In the genomic region with DNA sequence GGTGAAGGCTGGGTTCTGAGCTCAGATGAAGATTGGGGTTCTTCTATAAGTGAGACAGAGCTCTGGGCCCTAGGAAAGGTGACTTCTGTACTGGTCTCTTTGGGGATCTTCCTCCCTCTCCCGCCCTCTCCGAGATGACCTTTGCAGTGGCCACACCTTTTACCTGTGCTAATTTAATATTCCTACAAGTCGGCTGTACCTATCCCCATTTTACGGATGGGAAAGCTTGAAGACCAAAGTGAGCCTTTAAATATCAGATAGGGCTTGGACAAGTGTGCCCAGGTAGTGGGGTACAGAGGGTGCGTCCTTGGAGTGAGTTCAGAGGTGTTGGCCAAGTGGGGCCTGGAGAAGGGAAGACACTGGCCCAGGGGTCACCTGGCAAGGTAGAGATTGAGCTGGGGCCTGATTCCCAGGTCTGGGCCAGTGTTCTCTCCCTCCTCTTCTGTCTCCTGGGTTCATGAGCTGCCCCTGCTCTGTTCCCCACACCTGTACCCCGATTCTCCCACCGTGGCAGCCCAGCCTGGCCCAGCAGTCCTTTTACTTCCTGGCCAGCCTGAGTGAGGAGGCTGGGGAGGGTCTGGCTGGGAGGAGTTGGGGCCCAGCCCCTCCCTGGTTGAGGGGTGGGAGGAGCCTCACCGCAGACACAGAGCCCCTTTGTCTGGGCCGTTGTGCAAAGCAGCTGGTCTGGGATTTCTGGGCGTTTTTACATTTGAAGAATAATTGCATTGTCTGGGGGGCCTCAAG, we compare ENCODE assay signal across 14 cellular contexts. TPM values are rescaled to one million over a fixed set of nuclear protein-coding genes. Genes with fewer than 3 reads are reported as not detected.
DNase-seq lines count a peak whose midpoint lies in the region; ATAC-seq, FAIRE-seq and TF ChIP-seq lines count a peak whose summit lies in the region.
"Had no signal": no experiment of that assay in that cellular context is flagged by ENCODE, and none has a peak within 500 bp of the region (broad histone marks: within the 10 kb centered on the region; RNA-seq: fewer than 3 reads in every experiment).

No MANE protein-coding gene starts in this region.

- H4K91ac ChIP-seq in mesenchymal stem cell (ENCODE audit: low read length) = peak overlapping the region; percentile 9

- peaks cover 31% of the 10 kb centered on the region for H3K4me1 ChIP-seq in mammary epithelial cell (ENCODE audit: insufficient read depth, low read length)
- peaks cover 22% of the 10 kb centered on the region for H3K4me1 ChIP-seq in astrocyte (ENCODE audit: insufficient read depth, low read length)
- H3K4me1 ChIP-seq in mesenchymal stem cell (ENCODE audit: control insufficient read depth, insufficient read depth, low read depth, low read length) = peaks cover 76% of the 10 kb centered on the region
- peaks cover 0 to 82% (median 29%) of the 10 kb centered on the region in 4 donors for H3K4me1 ChIP-seq in tibial nerve
- H3K4me1 ChIP-seq in ovary (ENCODE audit: insufficient read depth) = peaks cover 16% of the 10 kb centered on the region

- H3K9me3 ChIP-seq in mammary epithelial cell (replicated peaks; ENCODE audit: insufficient read depth, low read length) = no peaks in the 10 kb centered on the region
- H3K9me3 ChIP-seq in astrocyte (ENCODE audit: insufficient read depth, low read depth, low read length) = no peaks in the 10 kb centered on the region
- H3K9me3 ChIP-seq in mesenchymal stem cell (ENCODE audit: control insufficient read depth, low read length) = no peaks in the 10 kb centered on the region
- no peaks in the 10 kb centered on the region for H3K9me3 ChIP-seq in tibial nerve
- no peaks in the 10 kb centered on the region for H3K9me3 ChIP-seq in ovary
- H3K9me3 ChIP-seq: neutrophil had no signal

- no peak overlapping the region for H2BK5ac ChIP-seq in mesenchymal stem cell (ENCODE audit: low read depth, low read length, poor library complexity, severe bottlenecking)

- H3K9ac ChIP-seq in mammary epithelial cell (ENCODE audit: insufficient read depth, low read length) (no peak overlapping the region), astrocyte (ENCODE audit: low read length) (no peak overlapping the region), mesenchymal stem cell (ENCODE audit: low read length) (no peak overlapping the region)

- no peak overlapping the region for H2BK12ac ChIP-seq in mesenchymal stem cell (ENCODE audit: low read length in 2 of 2)

- H2AFZ ChIP-seq in mammary epithelial cell (ENCODE audit: low read depth, low read length) (no peak overlapping the region), astrocyte (ENCODE audit: low read depth, low read length) (no peak overlapping the region), mesenchymal stem cell (ENCODE audit: low read depth, low read length) (no peak overlapping the region)

- no peak for FAIRE-seq in astrocyte (lab: Jason Lieb, UNC)

- H3K14ac ChIP-seq in mesenchymal stem cell (ENCODE audit: low read length in 2 of 2) = peak overlapping the region in 1 of 2 experiments; percentile 68

- H3K79me1 ChIP-seq in mesenchymal stem cell (replicated peaks; ENCODE audit: low read length, poor library complexity, severe bottlenecking) = no peaks in the 10 kb centered on the region

- POLR2A ChIA-PET in MCF 10A (lab: Yijun Ruan, JAX) = interaction anchor here (1.3 kb wide), 1 partner anchor 55 kb away, joined by 4 read pairs; no protein-coding TSS in a partner anchor

- H3K18ac ChIP-seq in mesenchymal stem cell (ENCODE audit: low read depth in 1 of 2, low read length in 2 of 2) = peak overlapping the region in 1 of 2 experiments; percentile 58

- no peak overlapping the region for H2BK120ac ChIP-seq in mesenchymal stem cell (ENCODE audit: low read depth, low read length)

- CTCF ChIA-PET in MCF 10A (lab: Yijun Ruan, JAX) (interaction anchor here (0.6 to 5.4 kb wide), 4 partner anchors 10 to 59 kb away, joined by 4 to 35 read pairs (median 6); no protein-coding TSS in a partner anchor), mammary epithelial cell (lab: Charles Lee; ENCODE audit: low non-redundant PET) (no interaction called here)

- DNase-seq in MCF 10A (ENCODE audit: unreplicated experiment) (no peak), mammary epithelial cell (no peak), astrocyte (ENCODE audit: low read depth) (no peak), mesenchymal stem cell (no peak), tibial nerve (ENCODE audit: low spot score in 2 of 2) (peak in 1 of 2 donors; percentile 43), ovary (no peak)
- DNase-seq: activated CD8-positive, alpha-beta T cell treated with anti-CD3 and anti-CD28 coated beads for 36 hours; activated naive CD4-positive, alpha-beta T cell treated with anti-CD3 and anti-CD28 coated beads, Interleukin-2, amount 50 U/mL, for 16 hours; NCI-H187 treated with DMSO at 0.1 percent for 48 hours had no signal

- in situ Hi-C loops in mammary epithelial cell (cut with MboI; ENCODE audit: low sequenced_read_pairs in 2 of 2) = no loop called here

- peak overlapping the region; percentile 10 for H3K27ac Mint-ChIP-seq in MCF 10A (ENCODE audit: low read depth, unreplicated experiment)
- H3K27ac Mint-ChIP-seq in astrocyte (ENCODE audit: unreplicated experiment) = peak overlapping the region; percentile 75
- H3K27ac Mint-ChIP-seq: activated CD8-positive, alpha-beta T cell treated with anti-CD3 and anti-CD28 coated beads for 36 hours had no signal

- no peak overlapping the region for H2BK15ac ChIP-seq in mesenchymal stem cell (ENCODE audit: low read depth, poor library complexity, severe bottlenecking)

- WGBS in mammary epithelial cell (ENCODE audit: low coverage, missing lambda C conversion rate) = 58% methylated on average over 10 of the region's 10 CpGs
- 86% methylated on average over 7 of the region's 10 CpGs for WGBS in mesenchymal stem cell
- WGBS in tibial nerve, 2 donors = 53 to 54% methylated on average over 10 of the region's 10 CpGs
- 60 to 65% (median 62%) methylated on average over 10 of the region's 10 CpGs for WGBS in ovary, 3 donors

- peak overlapping the region; percentile 89 for H4K8ac ChIP-seq in mesenchymal stem cell (ENCODE audit: low read length)

- TF ChIP-seq CTCF in MCF 10A (IDR thresholded peaks at IDR 0.05; ENCODE audit: unreplicated experiment) (no peak), mammary epithelial cell (conservative IDR thresholded peaks at IDR 0.05 in 1 of 2, IDR thresholded peaks at IDR 0.05 in 1 of 2; ENCODE audit: extremely low read depth in 1 of 2, insufficient read depth in 1 of 2, low read depth in 1 of 2, low read length in 2 of 2) (no peak), astrocyte (IDR thresholded peaks at IDR 0.05; ENCODE audit: insufficient read depth, low read depth, low read length) (no peak), tibial nerve (IDR thresholded peaks at IDR 0.05) (no peak), ovary (IDR thresholded peaks at IDR 0.05) (no peak)

- no peak overlapping the region for H3K23ac ChIP-seq in mesenchymal stem cell (ENCODE audit: low read length in 2 of 2)

- H3K9me3 Mint-ChIP-seq in MCF 10A (ENCODE audit: unreplicated experiment) (no peaks in the 10 kb centered on the region), astrocyte (ENCODE audit: unreplicated experiment) (no peaks in the 10 kb centered on the region)
- H3K9me3 Mint-ChIP-seq: activated CD8-positive, alpha-beta T cell treated with anti-CD3 and anti-CD28 coated beads for 36 hours; dendritic cell treated with granulocyte-macrophage colony-stimulating factor and Interleukin-4, amounts not matched to agents 40 ng/mL and 50 ng/mL, for 4 days had no signal

- H3K27me3 ChIP-seq in mammary epithelial cell (ENCODE audit: insufficient read depth, low read length) (no peaks in the 10 kb centered on the region), astrocyte (ENCODE audit: insufficient read depth, low read length) (no peaks in the 10 kb centered on the region), mesenchymal stem cell (ENCODE audit: control insufficient read depth in 1 of 2, insufficient read depth in 1 of 2, low read length in 2 of 2) (no peaks in the 10 kb centered on the region), tibial nerve (no peaks in the 10 kb centered on the region), ovary (no peaks in the 10 kb centered on the region)

- intact Hi-C loops in MCF 10A (cut with micrococcal nuclease) (no loop called here), mammary epithelial cell (cut with micrococcal nuclease) (no loop called here), ovary (cut with DNase I) (no loop called here)

- H3K4me3 Mint-ChIP-seq in MCF 10A (ENCODE audit: unreplicated experiment) (no peak overlapping the region), astrocyte (ENCODE audit: unreplicated experiment) (no peak overlapping the region)
- H3K4me3 Mint-ChIP-seq: activated CD8-positive, alpha-beta T cell treated with anti-CD3 and anti-CD28 coated beads for 36 hours; dendritic cell treated with granulocyte-macrophage colony-stimulating factor and Interleukin-4, amounts not matched to agents 40 ng/mL and 50 ng/mL, for 4 days had no signal

- dilution Hi-C loops in mammary epithelial cell (cut with HindIII; ENCODE audit: low sequenced_read_pairs) = loop anchor here (5.0 kb wide), 3 partner anchors 65 to 160 kb away; no protein-coding TSS in a partner anchor

- H3K27ac ChIP-seq in mammary epithelial cell (ENCODE audit: insufficient read depth, low read depth, low read length) (no peak overlapping the region), astrocyte (ENCODE audit: low read depth, low read length) (no peak overlapping the region), mesenchymal stem cell (ENCODE audit: low read length, poor library complexity, severe bottlenecking) (no peak overlapping the region), tibial nerve (peak overlapping the region; percentile 52 to 91 (median 83)), ovary (no peak overlapping the region)
- H3K27ac ChIP-seq: neutrophil had no signal

- H3K36me3 ChIP-seq in mammary epithelial cell (ENCODE audit: insufficient read depth, low read length) (no peaks in the 10 kb centered on the region), astrocyte (ENCODE audit: insufficient read depth, low read length) (no peaks in the 10 kb centered on the region), mesenchymal stem cell (ENCODE audit: control insufficient read depth in 1 of 2, insufficient read depth in 2 of 2, low read depth in 1 of 2, low read length in 2 of 2) (peaks cover 0 to 19% of the 10 kb centered on the region in 2 experiments), tibial nerve (no peaks in the 10 kb centered on the region), ovary (no peaks in the 10 kb centered on the region)
- H3K36me3 ChIP-seq: neutrophil had no signal

- H3K27me3 Mint-ChIP-seq in MCF 10A (ENCODE audit: insufficient read depth, unreplicated experiment) (no peaks in the 10 kb centered on the region), astrocyte (ENCODE audit: low read depth, unreplicated experiment) (no peaks in the 10 kb centered on the region)

- H3K4me2 ChIP-seq in mammary epithelial cell (ENCODE audit: insufficient read depth, low read depth, low read length) (no peak overlapping the region), astrocyte (ENCODE audit: low read length) (no peak overlapping the region), mesenchymal stem cell (ENCODE audit: low read length, poor library complexity, severe bottlenecking) (peak overlapping the region; percentile 13)

- peak in 1 of 2 donors; percentile 52 for TF ChIP-seq POLR2A in tibial nerve (IDR thresholded peaks at IDR 0.05)
- TF ChIP-seq POLR2A in GM18505 (IDR thresholded peaks at IDR 0.05; ENCODE audit: borderline replicate concordance, extremely low read depth, insufficient read depth, insufficient read length) = no peak
- TF ChIP-seq POLR2A in ovary (IDR thresholded peaks at IDR 0.05) = no peak

- H3K79me2 ChIP-seq in mammary epithelial cell (ENCODE audit: insufficient read depth, low read length) (peaks cover 10% of the 10 kb centered on the region), astrocyte (ENCODE audit: insufficient read depth, low read length) (peaks cover 87% of the 10 kb centered on the region)

- BruUV-seq in MCF 10A (replicated peaks; lab: Mats Ljungman, UMichigan) (no TSS peak), mammary epithelial cell (replicated peaks; lab: Mats Ljungman, UMichigan) (no TSS peak)

- TF ChIP-seq EP300 in tibial nerve (IDR thresholded peaks at IDR 0.05) (peak; percentile 14 to 47), ovary (IDR thresholded peaks at IDR 0.05) (no peak)

- H3K36me3 Mint-ChIP-seq in MCF 10A (ENCODE audit: insufficient read depth, unreplicated experiment) (no peaks in the 10 kb centered on the region), astrocyte (ENCODE audit: low read depth, unreplicated experiment) (peaks cover 8% of the 10 kb centered on the region)

- H3K4me3 ChIP-seq in mammary epithelial cell (replicated peaks in 1 of 3; ENCODE audit: insufficient read depth in 1 of 3, low read depth in 2 of 3, low read length in 3 of 3) (no peak overlapping the region), astrocyte (ENCODE audit: insufficient read depth, low read depth, low read length) (no peak overlapping the region), mesenchymal stem cell (ENCODE audit: insufficient read depth in 1 of 2, low read depth in 1 of 2, low read length in 2 of 2) (no peak overlapping the region), tibial nerve (peak overlapping the region in 1 of 4 donors; percentile 5), ovary (no peak overlapping the region)

- H4K20me1 ChIP-seq in mammary epithelial cell (ENCODE audit: insufficient read depth, low read length) (no peaks in the 10 kb centered on the region), astrocyte (ENCODE audit: insufficient read depth, low read length) (peaks cover 78% of the 10 kb centered on the region)

- ATAC-seq in GM18505 (IDR thresholded peaks at IDR 0.05; ENCODE audit: unreplicated experiment) (no peak), HG03521 (IDR thresholded peaks at IDR 0.05; ENCODE audit: unreplicated experiment) (no peak)
- ATAC-seq: activated CD8-positive, alpha-beta T cell treated with anti-CD3 and anti-CD28 coated beads for 36 hours; HCT116 had no signal

- no peak overlapping the region for H3K4ac ChIP-seq in mesenchymal stem cell (ENCODE audit: low read depth in 1 of 2, low read length in 2 of 2)

- peak overlapping the region; percentile 58 for H2AK5ac ChIP-seq in mesenchymal stem cell (ENCODE audit: low read length, severe bottlenecking)

- peaks cover 14% of the 10 kb centered on the region for H3K4me1 Mint-ChIP-seq in MCF 10A (ENCODE audit: insufficient read depth, unreplicated experiment)
- peaks cover 45% of the 10 kb centered on the region for H3K4me1 Mint-ChIP-seq in astrocyte (ENCODE audit: low read depth, unreplicated experiment)

RNA-seq across cellular contexts. Expression of gene SMOX, which starts 18.8 kb away (rescaled TPM):
- 42.3 and 48.6 TPM in 2 replicates for total RNA-seq in MCF 10A (2022)
- total RNA-seq in mammary epithelial cell = 10 to 100 TPM in 1 of 2 donors, 1 to 10 TPM in 1; 6.5 to 16.4 TPM
- 5.4 TPM for polyA plus RNA-seq in mammary epithelial cell
- polyA minus RNA-seq in mammary epithelial cell = 6.7 TPM
- 32.0 and 37.1 TPM in 2 replicates for total RNA-seq in astrocyte
- 48.3 TPM for polyA plus RNA-seq in mesenchymal stem cell (2013, experiment 1 of 2)
- 50.0 TPM for polyA plus RNA-seq in mesenchymal stem cell (2013, experiment 2 of 2)
- 10 to 100 TPM; 13.8 to 39.0 (median 23.0) TPM for total RNA-seq in tibial nerve
- 10 to 100 TPM in 6 of 7 donors, 1 to 10 TPM in 1; 9.8 to 31.8 (median 15.7) TPM for total RNA-seq in ovary
- polyA plus RNA-seq in ovary = 10 to 100 TPM in 1 of 2 donors, 1 to 10 TPM in 1; 4.9 to 14.6 TPM

Comparison
In these comparisons a context has a peak if more than half of its experiments do, and no peak if none do; other contexts are left out.
1. H3K27ac ChIP-seq: peak in tibial nerve (4 of 4); none in mammary epithelial cell (single experiment), astrocyte (single experiment), mesenchymal stem cell (single experiment) and ovary (0 of 2).